Comparison of ENCODE assay signal across 28 cellular contexts in the genomic region with DNA sequence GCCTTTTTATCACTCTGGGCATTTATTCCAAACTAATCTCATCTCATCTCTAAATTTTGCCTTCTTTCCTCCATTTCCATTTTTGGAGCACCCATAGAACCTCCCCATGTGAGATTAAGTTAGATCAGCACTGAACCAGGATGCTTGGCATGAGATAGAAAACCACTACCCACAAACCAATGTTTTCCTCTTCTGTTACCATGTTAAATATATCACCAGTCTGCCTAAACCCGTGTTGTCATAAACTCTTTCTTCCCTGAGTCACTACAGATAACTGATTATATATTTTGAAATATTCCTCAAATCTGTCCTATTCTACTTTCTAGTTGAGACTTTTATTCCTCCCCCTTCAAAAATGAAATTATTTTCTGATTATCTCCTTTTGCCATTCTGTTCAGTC. TPM values are rescaled to one million over a fixed set of nuclear protein-coding genes. Genes with fewer than 3 reads are reported as not detected.
"Had no signal": no experiment of that assay in that cellular context is flagged by ENCODE, and none has a peak within 500 bp of the region (broad histone marks: within the 10 kb centered on the region; RNA-seq: fewer than 3 reads in every experiment).

No MANE protein-coding gene starts in this region.

- ATAC-seq: activated CD8-positive, alpha-beta T cell treated with anti-CD3 and anti-CD28 coated beads for 36 hours; T-cell had no signal

- H3K36me3 Mint-ChIP-seq: activated naive CD8-positive, alpha-beta T cell treated with anti-CD3 and anti-CD28 coated beads, Interleukin-2, amount 10 ng/mL, durations not matched to agents 7 days and 5 days; T-cell had no signal

- H3K27ac Mint-ChIP-seq: activated CD8-positive, alpha-beta T cell treated with anti-CD3 and anti-CD28 coated beads for 36 hours; activated naive CD8-positive, alpha-beta T cell treated with anti-CD3 and anti-CD28 coated beads, Interleukin-2, amount 10 ng/mL, durations not matched to agents 7 days and 5 days; activated T-helper 2 cell treated with anti-CD3 and anti-CD28 coated beads, Interferon-gamma antibody, Interleukin-2, Interleukin-4, amounts not matched to agents 10 μg/mL and 5 μg/mL and 100 μg/mL, durations not matched to agents 14 hours and 24 hours and 36 hours; dendritic cell treated with granulocyte-macrophage colony-stimulating factor and Interleukin-4, amounts not matched to agents 40 ng/mL and 50 ng/mL, for 4 days; T-cell had no signal

- H3K9me3 Mint-ChIP-seq: activated CD8-positive, alpha-beta T cell treated with anti-CD3 and anti-CD28 coated beads for 36 hours; dendritic cell treated with granulocyte-macrophage colony-stimulating factor and Interleukin-4, amounts not matched to agents 40 ng/mL and 50 ng/mL, for 4 days; T-cell had no signal

- H3K27me3 ChIP-seq: esophagus muscularis mucosa, tibial artery had no signal

- H3K4me3 ChIP-seq: esophagus muscularis mucosa, tibial artery had no signal

- DNase-seq: activated CD4-positive, alpha-beta T cell treated with anti-CD3 and anti-CD28 coated beads for 48 hours; activated CD4-positive, CD25-positive, alpha-beta regulatory T cell; activated CD8-positive, alpha-beta T cell treated with anti-CD3 and anti-CD28 coated beads for 36 hours; activated naive CD4-positive, alpha-beta T cell treated with Interleukin-2 at 50 U/mL for 16 hours; activated naive CD8-positive, alpha-beta T cell treated with anti-CD3 and anti-CD28 coated beads, Interleukin-2, amount 10 ng/mL, durations not matched to agents 7 days and 5 days; activated T-cell treated with anti-CD3 and anti-CD28 coated beads, Interleukin-2, amount 50 U/mL, for 1 hour; effector memory CD4-positive, alpha-beta T cell; foreskin melanocyte; glutamatergic neuron; hippocampal formation; midbrain; occipital lobe; retina; stimulated activated CD8-positive, alpha-beta memory T cell treated with anti-CD3 and anti-CD28 coated beads, Interleukin-4, amount 100 ng/mL, for 48 hours; stimulated activated naive CD4-positive, alpha-beta T cell treated with Interleukin-2 at 50 U/mL for 16 hours; substantia nigra; T-cell; tibial artery had no signal

- H3K27ac ChIP-seq: esophagus muscularis mucosa, tibial artery had no signal

- H3K9me3 ChIP-seq: esophagus muscularis mucosa, tibial artery had no signal

- H3K27me3 Mint-ChIP-seq: activated naive CD8-positive, alpha-beta T cell treated with anti-CD3 and anti-CD28 coated beads, Interleukin-2, amount 10 ng/mL, durations not matched to agents 7 days and 5 days; dendritic cell treated with granulocyte-macrophage colony-stimulating factor and Interleukin-4, amounts not matched to agents 40 ng/mL and 50 ng/mL, for 4 days had no signal

- H3K36me3 ChIP-seq: esophagus muscularis mucosa, tibial artery had no signal

- H3K4me3 Mint-ChIP-seq: activated CD8-positive, alpha-beta T cell treated with anti-CD3 and anti-CD28 coated beads for 36 hours; activated naive CD8-positive, alpha-beta T cell treated with anti-CD3 and anti-CD28 coated beads, Interleukin-2, amount 10 ng/mL, durations not matched to agents 7 days and 5 days; dendritic cell treated with granulocyte-macrophage colony-stimulating factor and Interleukin-4, amounts not matched to agents 40 ng/mL and 50 ng/mL, for 4 days; T-cell had no signal

- H3K4me1 ChIP-seq: esophagus muscularis mucosa, tibial artery had no signal

- H3K4me1 Mint-ChIP-seq: activated naive CD8-positive, alpha-beta T cell treated with anti-CD3 and anti-CD28 coated beads, Interleukin-2, amount 10 ng/mL, durations not matched to agents 7 days and 5 days; T-cell had no signal

RNA-seq across cellular contexts. Expression of a gene that starts 37.6 kb away (rescaled TPM):
- total RNA-seq: activated CD8-positive, alpha-beta T cell treated with anti-CD3 and anti-CD28 coated beads for 36 hours; activated naive CD8-positive, alpha-beta T cell treated with anti-CD3 and anti-CD28 coated beads, Interleukin-2, amount 10 ng/mL, durations not matched to agents 7 days and 5 days; activated T-helper 2 cell treated with anti-CD3 and anti-CD28 coated beads, Interferon-gamma antibody, Interleukin-2, Interleukin-4, amounts not matched to agents 10 μg/mL and 5 μg/mL and 100 μg/mL, durations not matched to agents 14 hours and 24 hours and 36 hours; bronchial epithelial cell; chondrocyte; endothelial cell of umbilical vein; lung microvascular endothelial cell; posterior vena cava; T-cell had no signal
- polyA plus RNA-seq: endothelial cell of umbilical vein, keratinocyte, urinary bladder had no signal
